8 cellular contexts compared by ENCODE assay signal in genomic region chr18:36095936-36096519, GRCh38. TPM values are rescaled to one million over a fixed set of nuclear protein-coding genes. Genes with fewer than 3 reads are reported as not detected.
DNase-seq lines count a peak whose midpoint lies in the region; ATAC-seq and TF ChIP-seq lines count a peak whose summit lies in the region.

No MANE protein-coding gene starts in this region.

- H3K9me3 ChIP-seq in fibroblast of lung (ENCODE audit: control insufficient read depth, insufficient read depth, low read depth, low read length): no peaks in the 10 kb centered on the region
- H3K9me3 ChIP-seq in parathyroid adenoma (ENCODE audit: control insufficient read depth, low read length): no peaks in the 10 kb centered on the region

- H3K79me2 ChIP-seq in fibroblast of lung (ENCODE audit: control insufficient read depth, insufficient read depth, low read length) (no peaks in the 10 kb centered on the region), parathyroid adenoma (no peaks in the 10 kb centered on the region)

- DNase-seq in NCI-H510A treated with DMSO at 0.1 percent for 48 hours (lab: John Stamatoyannopoulos, UW) (peak; percentile 85), NCI-H510A (lab: John Stamatoyannopoulos, UW) (no peak), M059J (ENCODE audit: low read depth) (peak; percentile 60), SK-MEL-5 (ENCODE audit: low read depth, low spot score) (peak; percentile 68), fibroblast of lung (ENCODE audit: low read depth in 2 of 2) (peak; percentile 65 to 90), substantia nigra (lab: John Stamatoyannopoulos, UW) (no peak)

- H3K27ac ChIP-seq in fibroblast of lung (ENCODE audit: insufficient read depth, low read length): no peak overlapping the region
- H3K27ac ChIP-seq in parathyroid adenoma: no peak overlapping the region
- no peak overlapping the region for H3K27ac ChIP-seq in substantia nigra (ENCODE audit: low read depth, low read length, poor library complexity, severe bottlenecking)

- H3K4me1 ChIP-seq in fibroblast of lung (ENCODE audit: control insufficient read depth, extremely low read depth, insufficient read depth, low read length): no peaks in the 10 kb centered on the region
- H3K4me1 ChIP-seq in parathyroid adenoma: peaks cover 2% of the 10 kb centered on the region

- no peak overlapping the region for H3K4me3 ChIP-seq in fibroblast of lung (replicated peaks in 1 of 4; ENCODE audit: control extremely low read depth in 1 of 4, insufficient read depth in 1 of 4, low read depth in 3 of 4, low read length in 4 of 4)
- H3K4me3 ChIP-seq in parathyroid adenoma (ENCODE audit: low read depth, low read length): no peak overlapping the region

- in situ Hi-C loops in SK-MEL-5 (cut with HindIII; ENCODE audit: low pct_unique_long_range_greater_than_20kb, low sequenced_read_pairs): no loop called here

- H3K27me3 ChIP-seq in fibroblast of lung (ENCODE audit: control insufficient read depth, insufficient read depth, low read length) (no peaks in the 10 kb centered on the region), parathyroid adenoma (ENCODE audit: control insufficient read depth, insufficient read depth, low read length) (no peaks in the 10 kb centered on the region)

- H3K9ac ChIP-seq in fibroblast of lung (ENCODE audit: insufficient read depth, low read length) (no peak overlapping the region), parathyroid adenoma (no peak overlapping the region)

- TF ChIP-seq CTCF in fibroblast of lung (conservative IDR thresholded peaks at IDR 0.05 in 1 of 2, IDR thresholded peaks at IDR 0.05 in 1 of 2; ENCODE audit: low read depth in 1 of 2, low read length in 2 of 2) (peak; percentile 36 to 46), parathyroid adenoma (IDR thresholded peaks at IDR 0.05) (peak; percentile 60)

- H3K4me2 ChIP-seq in fibroblast of lung (ENCODE audit: extremely low read depth, insufficient read depth, low read length) (no peak overlapping the region), parathyroid adenoma (ENCODE audit: low read length) (no peak overlapping the region)

- H4K20me1 ChIP-seq in fibroblast of lung (ENCODE audit: control insufficient read depth, extremely low read depth, insufficient read depth, low read length): no peaks in the 10 kb centered on the region

- H2AFZ ChIP-seq in fibroblast of lung (ENCODE audit: low read length) (no peak overlapping the region), parathyroid adenoma (no peak overlapping the region)

- no peaks in the 10 kb centered on the region for H3K36me3 ChIP-seq in fibroblast of lung (ENCODE audit: control insufficient read depth, insufficient read depth, low read length)
- H3K36me3 ChIP-seq in parathyroid adenoma (ENCODE audit: control insufficient read depth, insufficient read depth, low read length): no peaks in the 10 kb centered on the region

- no peak for ATAC-seq in HG02938 (IDR thresholded peaks at IDR 0.05; ENCODE audit: unreplicated experiment)

RNA-seq across cellular contexts. Expression of gene RPRD1A, which starts 28.7 kb away (rescaled TPM):
- 37.8 and 68.5 TPM in 2 replicates for total RNA-seq in M059J (2014; rRNA removed; shearing (Covaris generic))
- 58.5 TPM in 2 replicates for total RNA-seq in SK-MEL-5 (2014; rRNA removed; shearing (Covaris generic))
- polyA plus RNA-seq in SK-MEL-5 (2015; cell fraction: cytosol; rRNA removed): 28.2 and 35.1 TPM in 2 replicates
- polyA plus RNA-seq in SK-MEL-5 (2015; cell fraction: nucleus; rRNA removed): 136 and 159 TPM in 2 replicates
- total RNA-seq in fibroblast of lung: 38.0 and 46.2 TPM in 2 replicates
- 25.6 and 36.4 TPM in 2 replicates for polyA plus RNA-seq in fibroblast of lung
- 22.2 and 28.9 TPM in 2 replicates for polyA plus RNA-seq in fibroblast of lung (2012)
- 6.0 and 7.3 TPM in 2 replicates for polyA minus RNA-seq in fibroblast of lung (ENCODE audit: low replicate concordance)

RNA-seq across cellular contexts. Expression of gene SLC39A6, which starts 33.1 kb away (rescaled TPM):
- total RNA-seq in M059J (2014; rRNA removed; shearing (Covaris generic)): 80.1 and 101 TPM in 2 replicates
- 643 and 687 TPM in 2 replicates for total RNA-seq in SK-MEL-5 (2014; rRNA removed; shearing (Covaris generic))
- polyA plus RNA-seq in SK-MEL-5 (2015; cell fraction: cytosol; rRNA removed): 311 and 384 TPM in 2 replicates
- polyA plus RNA-seq in SK-MEL-5 (2015; cell fraction: nucleus; rRNA removed): 96.7 and 97.7 TPM in 2 replicates
- 107 and 164 TPM in 2 replicates for total RNA-seq in fibroblast of lung
- 85.6 and 118 TPM in 2 replicates for polyA plus RNA-seq in fibroblast of lung
- 44.9 and 63.2 TPM in 2 replicates for polyA plus RNA-seq in fibroblast of lung (2012)
- polyA minus RNA-seq in fibroblast of lung (ENCODE audit: low replicate concordance): 35.6 and 36.6 TPM in 2 replicates

RNA-seq across cellular contexts. Expression of gene ELP2, which starts 33.7 kb away (rescaled TPM):
- 58.1 and 63.9 TPM in 2 replicates for total RNA-seq in M059J (2014; rRNA removed; shearing (Covaris generic))
- total RNA-seq in SK-MEL-5 (2014; rRNA removed; shearing (Covaris generic)): 174 and 208 TPM in 2 replicates
- polyA plus RNA-seq in SK-MEL-5 (2015; cell fraction: cytosol; rRNA removed): 56.7 and 81.1 TPM in 2 replicates
- polyA plus RNA-seq in SK-MEL-5 (2015; cell fraction: nucleus; rRNA removed): 199 and 200 TPM in 2 replicates
- total RNA-seq in fibroblast of lung: 135 and 309 TPM in 2 replicates
- polyA plus RNA-seq in fibroblast of lung: 72.4 and 96.6 TPM in 2 replicates
- 73.0 and 76.0 TPM in 2 replicates for polyA plus RNA-seq in fibroblast of lung (2012)
- polyA minus RNA-seq in fibroblast of lung (ENCODE audit: low replicate concordance): 100 and 185 TPM in 2 replicates

Comparison
In these comparisons a context has a peak if more than half of its experiments do, and no peak if none do; other contexts are left out.
1. DNase-seq: peak in NCI-H510A treated with DMSO at 0.1 percent for 48 hours (single experiment), M059J (single experiment), SK-MEL-5 (single experiment) and fibroblast of lung (2 of 2); none in NCI-H510A (single experiment) and substantia nigra (0 of 49).